8 cellular contexts compared by ENCODE assay signal in genomic region chr10:86585037-86585725, GRCh38.
DNase-seq lines count a peak whose midpoint lies in the region; ATAC-seq and TF ChIP-seq lines count a peak whose summit lies in the region.

No MANE protein-coding gene starts in this region.

- no peaks in the 10 kb centered on the region for H3K27me3 ChIP-seq in A673 (replicated peaks; ENCODE audit: insufficient read depth, low read depth, low read length, poor library complexity)
- H3K27me3 ChIP-seq in brain microvascular endothelial cell (replicated peaks): no peaks in the 10 kb centered on the region

- TF ChIP-seq POLR2A in GM18505 (IDR thresholded peaks at IDR 0.05; ENCODE audit: borderline replicate concordance, extremely low read depth, insufficient read depth, insufficient read length): no peak

- no peak overlapping the region for H3K4me3 ChIP-seq in A673 (ENCODE audit: low read depth, low read length, poor library complexity, severe bottlenecking)
- no peak overlapping the region for H3K4me3 ChIP-seq in brain microvascular endothelial cell (ENCODE audit: low read depth, low read length)

- H3K36me3 ChIP-seq in A673 (ENCODE audit: insufficient read depth, low read length, poor library complexity, severe bottlenecking) (no peaks in the 10 kb centered on the region), brain microvascular endothelial cell (replicated peaks) (no peaks in the 10 kb centered on the region)

- peak; percentile 90 for ATAC-seq in GM18505 (IDR thresholded peaks at IDR 0.05; ENCODE audit: unreplicated experiment)
- peak; percentile 89 for ATAC-seq in HG02885 (IDR thresholded peaks at IDR 0.05; ENCODE audit: poor library complexity, unreplicated experiment)

- intact Hi-C loops in A673 (cut with micrococcal nuclease; ENCODE audit: unreplicated experiment): loop anchor here (1.0 to 10.0 kb wide), 2 partner anchors 186 to 590 kb away; no protein-coding TSS in a partner anchor

- in situ Hi-C loops in brain microvascular endothelial cell (cut with HindIII; ENCODE audit: low pct_ligation_motif_present, low sequenced_read_pairs): no loop called here

- no peaks in the 10 kb centered on the region for H3K9me3 ChIP-seq in A673 (ENCODE audit: low read depth, low read length, poor library complexity, severe bottlenecking)

- CTCF ChIA-PET in A673 (lab: Charles Lee): interaction anchor here (0.6 to 1.0 kb wide), 6 partner anchors 11 to 1223 kb away, joined by 3 to 13 read pairs (median 4); no protein-coding TSS in a partner anchor

- no peaks in the 10 kb centered on the region for H3K4me1 ChIP-seq in A673 (ENCODE audit: insufficient read depth, low read length, poor library complexity, severe bottlenecking)

- peak; percentile 98 for TF ChIP-seq CTCF in A673 (conservative IDR thresholded peaks at IDR 0.05; ENCODE audit: low read depth, low read length)
- peak; percentile 98 for TF ChIP-seq CTCF in brain microvascular endothelial cell (IDR thresholded peaks at IDR 0.05; ENCODE audit: low read depth, low read length, missing control alignments)

- no TSS peak for BruUV-seq in A673 (replicated peaks; lab: Mats Ljungman, UMichigan)

- POLR2A ChIA-PET in A673 (lab: Charles Lee; ENCODE audit: low non-redundant PET): no interaction called here

- DNase-seq in A673 (ENCODE audit: low spot score): peak; percentile 76
- DNase-seq in NCI-H187 (lab: John Stamatoyannopoulos, UW): peak; percentile 6 to 28
- DNase-seq in UCSD-AML1 (lab: John Stamatoyannopoulos, UW; ENCODE audit: unreplicated experiment): peak; percentile 66
- DNase-seq in brain microvascular endothelial cell: peak; percentile 19
- peak; percentile 39 for DNase-seq in iris pigment epithelial cell (ENCODE audit: low read depth)
- DNase-seq in stimulated activated CD4-positive, alpha-beta T cell treated with anti-CD3 and anti-CD28 coated beads, Interleukin-15, amount 100 ng/mL, for 24 hours: peak; percentile 78

- no peak overlapping the region for H3K27ac ChIP-seq in A673 (ENCODE audit: low read depth, low read length, poor library complexity, severe bottlenecking)
- H3K27ac ChIP-seq in brain microvascular endothelial cell: no peak overlapping the region

Comparison
In these comparisons a context has a peak if more than half of its experiments do, and no peak if none do; other contexts are left out.
1. DNase-seq: peak in every context shown above with its lines; median percentile 78 in stimulated activated CD4-positive, alpha-beta T cell treated with anti-CD3 and anti-CD28 coated beads, Interleukin-15, amount 100 ng/mL, for 24 hours; 76 in A673; 66 in UCSD-AML1; 39 in iris pigment epithelial cell; 19 in brain microvascular endothelial cell; 17 in NCI-H187.